8 cellular contexts compared by ENCODE assay signal in the genomic region with DNA sequence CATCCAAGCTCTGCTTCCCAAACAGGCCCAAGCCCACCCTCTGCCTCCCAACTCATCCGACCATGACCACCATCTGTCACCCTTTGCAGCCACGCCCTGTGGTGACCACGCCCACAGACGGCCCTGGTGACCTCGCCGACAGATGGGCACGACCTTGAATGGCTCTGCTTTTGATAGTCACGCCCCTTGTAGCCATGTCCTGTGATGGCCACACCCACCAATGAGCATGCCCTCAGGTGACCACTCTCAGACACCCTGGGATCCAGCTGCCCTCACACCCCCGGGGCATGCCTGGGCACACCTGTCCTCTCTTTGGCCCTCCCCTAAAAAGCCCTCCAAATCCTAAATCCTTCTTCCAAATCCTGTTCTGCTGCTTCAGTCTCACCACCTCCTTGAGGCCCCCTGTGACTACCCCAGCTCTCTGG. TPM values are rescaled to one million over a fixed set of nuclear protein-coding genes. Genes with fewer than 3 reads are reported as not detected.
DNase-seq lines count a peak whose midpoint lies in the region; ATAC-seq and TF ChIP-seq lines count a peak whose summit lies in the region.

No MANE protein-coding gene starts in this region.

- no peaks in the 10 kb centered on the region for H3K9me3 ChIP-seq in BE2C
- no peaks in the 10 kb centered on the region for H3K9me3 ChIP-seq in right lobe of liver
- H3K9me3 ChIP-seq in OCI-LY7 (ENCODE audit: low read length): no peaks in the 10 kb centered on the region

- no peak for TF ChIP-seq POLR2A in right lobe of liver (IDR thresholded peaks at IDR 0.05)

- ATAC-seq in right lobe of liver: peak in 2 of 4 donors; percentile 10 to 28
- no peak for ATAC-seq in GM21576 (IDR thresholded peaks at IDR 0.05; ENCODE audit: unreplicated experiment)
- ATAC-seq in GM21381 (IDR thresholded peaks at IDR 0.05; ENCODE audit: unreplicated experiment): no peak

- no peaks in the 10 kb centered on the region for H4K20me1 ChIP-seq in OCI-LY7 (ENCODE audit: insufficient read depth, low read length)

- H3K4me1 ChIP-seq in BE2C (no peaks in the 10 kb centered on the region), right lobe of liver (peaks cover 0 to 17% (median 3%) of the 10 kb centered on the region in 4 donors), OCI-LY7 (ENCODE audit: insufficient read depth, low read length, poor library complexity, severe bottlenecking) (no peaks in the 10 kb centered on the region)

- H3K36me3 ChIP-seq in BE2C (no peaks in the 10 kb centered on the region), right lobe of liver (no peaks in the 10 kb centered on the region), OCI-LY7 (ENCODE audit: insufficient read depth, low read length) (no peaks in the 10 kb centered on the region)

- 33% methylated on average over 1 of the region's 9 CpGs for WGBS in right lobe of liver (ENCODE audit: insufficient coverage, low coverage, low lambda C conversion rate, missing lambda C conversion rate)

- intact Hi-C loops in MCF 10A (cut with micrococcal nuclease) (no loop called here), right lobe of liver (cut with DNase I) (no loop called here), OCI-LY7 (cut with micrococcal nuclease; ENCODE audit: unreplicated experiment) (no loop called here)

- H3K27me3 Mint-ChIP-seq in MCF 10A (ENCODE audit: insufficient read depth, unreplicated experiment): no peaks in the 10 kb centered on the region

- no peak overlapping the region for H3K4me2 ChIP-seq in OCI-LY7 (ENCODE audit: low read length)

- H3K27ac Mint-ChIP-seq in MCF 10A (ENCODE audit: low read depth, unreplicated experiment): peak overlapping the region; percentile 68

- no peaks in the 10 kb centered on the region for H3K36me3 Mint-ChIP-seq in MCF 10A (ENCODE audit: insufficient read depth, unreplicated experiment)

- BruUV-seq in MCF 10A (replicated peaks; lab: Mats Ljungman, UMichigan) (no TSS peak), OCI-LY7 (replicated peaks; lab: Mats Ljungman, UMichigan) (no TSS peak)

- no peak for TF ChIP-seq CTCF in BE2C (IDR thresholded peaks at IDR 0.05; ENCODE audit: low read depth, low read length)
- TF ChIP-seq CTCF in MCF 10A (IDR thresholded peaks at IDR 0.05; ENCODE audit: unreplicated experiment): no peak
- no peak for TF ChIP-seq CTCF in right lobe of liver (IDR thresholded peaks at IDR 0.05)
- TF ChIP-seq CTCF in OCI-LY7 (conservative IDR thresholded peaks at IDR 0.05; ENCODE audit: low read length): no peak

- H3K9me2 ChIP-seq in OCI-LY7 (ENCODE audit: insufficient read depth, low read length): no peaks in the 10 kb centered on the region

- DNase-seq in BE2C (no peak), LoVo (ENCODE audit: low spot score) (peak; percentile 26), MCF 10A (ENCODE audit: unreplicated experiment) (no peak), right lobe of liver (peak in 2 of 3 donors; percentile 42 to 58), NOMO-1 treated with dmso at 0.1 percent for 144 hours (lab: John Stamatoyannopoulos, UW; ENCODE audit: unreplicated experiment) (no peak), OCI-LY7 (ENCODE audit: low spot score) (no peak)

- CTCF ChIA-PET in MCF 10A (lab: Yijun Ruan, JAX) (interaction anchor here (0.9 to 1.6 kb wide), 3 partner anchors 13 to 537 kb away, joined by 3 to 5 read pairs (median 3); no protein-coding TSS in a partner anchor), OCI-LY7 (lab: Charles Lee; ENCODE audit: unreplicated experiment) (interaction anchor here (1.1 kb wide), 1 partner anchor 16 kb away, joined by 4 read pairs; no protein-coding TSS in a partner anchor)

- H3K4me1 Mint-ChIP-seq in MCF 10A (ENCODE audit: insufficient read depth, unreplicated experiment): peaks cover 24% of the 10 kb centered on the region

- H3K79me2 ChIP-seq in OCI-LY7 (ENCODE audit: insufficient read depth, low read depth, low read length): no peaks in the 10 kb centered on the region

- H3K4me3 ChIP-seq in BE2C (ENCODE audit: low read depth, low read length): peak overlapping the region; percentile 72
- H3K4me3 ChIP-seq in right lobe of liver: peak overlapping the region; percentile 41 to 72 (median 68)
- H3K4me3 ChIP-seq in OCI-LY7 (ENCODE audit: low read depth, low read length, poor library complexity, severe bottlenecking): no peak overlapping the region

- POLR2A ChIA-PET in MCF 10A (lab: Yijun Ruan, JAX): interaction anchor here (0.5 to 2.1 kb wide), 13 partner anchors 10 to 802 kb away, joined by 3 to 10 read pairs (median 5); a partner anchor contains a TSS
- POLR2A ChIA-PET in OCI-LY7 (lab: Charles Lee): interaction anchor here (0.8 to 1.6 kb wide), 4 partner anchors 10 to 338 kb away, joined by 3 to 5 read pairs (median 3); no protein-coding TSS in a partner anchor

- H3K27ac ChIP-seq in right lobe of liver: peak overlapping the region in 1 of 3 donors; percentile 77
- no peak overlapping the region for H3K27ac ChIP-seq in OCI-LY7 (ENCODE audit: low read depth, low read length, poor library complexity, severe bottlenecking)

- H3K27me3 ChIP-seq in BE2C: no peaks in the 10 kb centered on the region
- no peaks in the 10 kb centered on the region for H3K27me3 ChIP-seq in right lobe of liver

- H3K4me3 Mint-ChIP-seq in MCF 10A (ENCODE audit: unreplicated experiment): peak overlapping the region; percentile 87

- no peak overlapping the region for H2AFZ ChIP-seq in OCI-LY7 (ENCODE audit: low read length)

- H3K9me3 Mint-ChIP-seq in MCF 10A (ENCODE audit: unreplicated experiment): no peaks in the 10 kb centered on the region

RNA-seq across cellular contexts. Expression of a gene that starts 51.0 kb away (rescaled TPM):
- 96.8 TPM for polyA plus RNA-seq in BE2C (2012; ENCODE audit: insufficient read depth, insufficient read length, low read depth)
- total RNA-seq in MCF 10A (2022): 318 and 396 TPM in 2 replicates
- total RNA-seq in right lobe of liver: 100 to 1,000 TPM in 2 of 6 experiments, 10 to 100 TPM in 4; 60.8 to 110 (median 90.5) TPM
- total RNA-seq in OCI-LY7 (2014; rRNA removed; shearing (Covaris generic)): 31.6 and 36.0 TPM in 2 replicates
- total RNA-seq in OCI-LY7 (2022): 126 and 138 TPM in 2 replicates

Comparison
In these comparisons a context has a peak if more than half of its experiments do, and no peak if none do; other contexts are left out.
1. DNase-seq: peak in LoVo (single experiment) and right lobe of liver (2 of 3); none in BE2C (single experiment), MCF 10A (single experiment), NOMO-1 treated with dmso at 0.1 percent for 144 hours (single experiment) and OCI-LY7 (single experiment).